In the genomic region with DNA sequence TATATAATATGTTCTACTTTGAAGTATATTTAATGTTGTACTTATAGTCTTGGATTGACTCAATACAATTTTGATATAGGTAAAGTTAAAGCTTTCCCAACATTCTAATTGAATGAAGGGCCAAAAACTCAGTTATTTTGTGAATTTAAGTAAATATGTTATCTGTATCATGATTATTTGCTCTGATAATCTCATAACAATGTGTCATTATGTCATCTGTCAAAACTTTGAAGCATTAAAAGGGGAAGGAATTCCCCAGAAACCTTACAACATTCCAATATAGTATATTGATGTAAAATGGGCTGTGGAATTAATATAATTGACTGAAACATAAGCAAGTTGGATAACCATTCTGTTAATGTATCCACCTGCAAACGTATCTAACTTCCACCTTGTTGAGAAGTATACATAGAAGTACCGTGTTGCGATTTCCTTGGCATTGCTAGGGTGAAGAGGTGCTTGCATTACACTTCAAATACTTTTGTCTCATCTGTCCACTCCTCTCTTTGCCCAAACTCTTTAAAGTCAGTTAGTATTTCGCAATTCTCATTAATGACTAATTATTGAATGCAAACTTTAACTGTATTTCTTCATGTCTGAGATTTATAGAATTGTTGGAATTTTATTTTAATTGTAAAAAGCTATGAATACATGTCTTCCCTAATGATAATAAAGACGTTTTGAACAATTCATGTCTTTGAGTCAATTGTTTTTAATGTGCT, we compare ENCODE assay signal across 33 cellular contexts.
"Had no signal": no experiment of that assay in that cellular context is flagged by ENCODE, and none has a peak within 500 bp of the region (broad histone marks: within the 10 kb centered on the region; RNA-seq: fewer than 3 reads in every experiment).

No MANE protein-coding gene starts in this region.

- ATAC-seq: activated CD8-positive, alpha-beta T cell treated with anti-CD3 and anti-CD28 coated beads for 36 hours; activated naive CD4-positive, alpha-beta T cell treated with anti-CD3 and anti-CD28 coated beads, Interleukin-2, amount 50 U/mL, for 72 hours; activated T-cell treated with anti-CD3 and anti-CD28 coated beads, Interleukin-2, amount 50 U/mL, for 4 hours; activated T-cell treated with anti-CD3 and anti-CD28 coated beads, Interleukin-2, amount 50 U/mL, for 72 hours; activated T-helper 17 cell treated with anti-CD3 and anti-CD28 coated beads, Interleukin-2, amount 50 U/mL, for 72 hours; body of pancreas had no signal

- H3K27ac ChIP-seq: adrenal gland, body of pancreas, brain microvascular endothelial cell, breast epithelium, VCaP had no signal

- H3K27me3 ChIP-seq: adrenal gland, body of pancreas, brain microvascular endothelial cell, breast epithelium had no signal

- H3K4me3 ChIP-seq: adrenal gland, body of pancreas, breast epithelium had no signal

- H3K36me3 ChIP-seq: adrenal gland, brain microvascular endothelial cell, breast epithelium had no signal

- DNase-seq: activated B cell treated with CpG ODN at 0.5 μM for 24 hours; activated CD4-positive, alpha-beta memory T cell treated with anti-CD3 and anti-CD28 coated beads for 36 hours; activated CD4-positive, alpha-beta T cell treated with anti-CD3 and anti-CD28 coated beads for 4 hours; activated CD4-positive, alpha-beta T cell treated with anti-CD3 and anti-CD28 coated beads, Interleukin-2, amount 10 ng/mL, durations not matched to agents 24 days and 14 days; activated CD4-positive, alpha-beta T cell treated with anti-CD3 and anti-CD28 coated beads, Interleukin-2, amount 50 U/mL, for 1 hour; activated CD4-positive, alpha-beta T cell treated with anti-CD3 and anti-CD28 coated beads, Interleukin-2, amount 50 U/mL, for 4 hours; activated CD4-positive, CD25-positive, alpha-beta regulatory T cell treated with anti-CD3 and anti-CD28 coated beads, Interleukin-2, amount 50 U/mL, for 72 hours; activated CD8-positive, alpha-beta memory T cell treated with anti-CD3 and anti-CD28 coated beads, Interleukin-2, amount 50 U/mL, for 4 hours; activated CD8-positive, alpha-beta T cell treated with anti-CD3 and anti-CD28 coated beads for 36 hours; activated effector memory CD4-positive, alpha-beta T cell treated with anti-CD3 and anti-CD28 coated beads, Interleukin-2, amount 50 U/mL, for 16 hours; activated gamma-delta T cell treated with Interleukin-2 at 50 U/mL for 16 hours; activated naive CD4-positive, alpha-beta T cell; activated naive CD4-positive, alpha-beta T cell treated with anti-CD3 and anti-CD28 coated beads for 36 hours; activated naive CD4-positive, alpha-beta T cell treated with anti-CD3 and anti-CD28 coated beads, Interleukin-2, amount 50 U/mL, for 16 hours; activated naive CD8-positive, alpha-beta T cell treated with anti-CD3 and anti-CD28 coated beads for 36 hours; activated T-cell treated with anti-CD3 and anti-CD28 coated beads for 4 hours; activated T-cell treated with anti-CD3 and anti-CD28 coated beads, Interleukin-2, amount 50 U/mL, for 1 hour; activated T-cell treated with anti-CD3 and anti-CD28 coated beads, Interleukin-2, amount 50 U/mL, for 4 hours; activated T-cell treated with anti-CD3 and anti-CD28 coated beads, Interleukin-2, amount 50 U/mL, for 72 hours; adrenal gland; amniotic stem cell; aorta; body of pancreas; brain microvascular endothelial cell; central memory CD4-positive, alpha-beta T cell; T-helper 2 cell; T-helper 9 cell had no signal

- H3K4me1 ChIP-seq: adrenal gland, body of pancreas, breast epithelium had no signal

- H3K9me3 ChIP-seq: adrenal gland, body of pancreas, breast epithelium had no signal

- FAIRE-seq: astrocyte, TTC549 had no signal
